ENCODE assay signal across 8 cellular contexts in the genomic region with DNA sequence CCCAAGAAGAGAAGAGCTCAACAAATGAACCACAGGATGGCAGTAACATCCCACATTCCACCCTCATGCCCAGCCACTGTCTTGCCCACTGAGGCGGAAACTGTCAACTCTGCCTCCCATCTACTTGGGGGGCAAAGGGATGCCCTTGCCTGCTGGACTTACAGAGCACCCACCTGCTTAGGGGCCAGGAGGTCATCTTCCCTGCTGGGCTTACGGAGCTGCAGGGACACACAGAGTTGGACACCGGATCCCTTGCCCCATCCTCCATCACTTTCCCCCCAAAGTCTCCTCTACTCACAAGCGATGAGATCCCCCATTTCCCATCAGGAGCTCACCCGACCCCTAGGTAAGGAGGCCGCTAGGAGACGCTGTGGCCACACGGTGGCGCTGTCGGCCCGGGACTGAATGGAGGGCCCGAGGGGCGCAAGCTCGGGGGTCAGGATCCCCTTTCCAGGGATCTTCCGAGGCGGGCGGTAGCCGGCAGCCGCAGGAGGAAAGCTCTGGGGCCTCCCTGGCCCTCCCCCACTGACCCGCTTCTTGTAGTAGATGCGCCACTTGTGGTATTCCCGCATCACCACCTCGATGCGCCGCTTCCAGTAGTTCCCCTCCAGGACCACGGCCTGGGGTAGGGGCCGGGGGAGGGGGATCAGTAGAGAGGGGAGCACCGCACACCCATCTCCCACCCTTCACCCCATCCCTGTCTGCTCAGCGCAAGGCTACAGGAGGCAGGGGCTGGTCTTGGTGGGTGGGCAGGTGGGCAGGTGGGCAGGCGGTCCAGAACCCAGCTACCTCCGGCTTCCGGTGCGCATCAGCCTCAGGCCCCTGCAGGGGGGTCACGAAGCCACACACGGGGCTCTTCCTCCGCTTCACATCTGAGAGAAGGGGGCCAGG. TPM values are rescaled to one million over a fixed set of nuclear protein-coding genes. Genes with fewer than 3 reads are reported as not detected.
A peak's percentile ranks its signal among the peaks of the same experiment; 100 is the strongest.
DNase-seq lines count a peak whose midpoint lies in the region; ATAC-seq and TF ChIP-seq lines count a peak whose summit lies in the region.

No MANE protein-coding gene starts in this region.

- no peaks in the 10 kb centered on the region for H3K9me3 ChIP-seq in colonic mucosa
- H3K9me3 ChIP-seq in right lobe of liver, result no peaks in the 10 kb centered on the region

- ATAC-seq in right lobe of liver, result peak; percentile 23 to 46 (median 30)
- ATAC-seq in GM18519 (IDR thresholded peaks at IDR 0.05; ENCODE audit: low FRiP score, unreplicated experiment), result no peak
- ATAC-seq in HG03342 (IDR thresholded peaks at IDR 0.05; ENCODE audit: unreplicated experiment), result no peak

- H3K9ac ChIP-seq in colonic mucosa (ENCODE audit: low read depth in 2 of 2, low read length in 2 of 2), result no peak overlapping the region

- H3K4me3 ChIP-seq in colonic mucosa (no peak overlapping the region), right lobe of liver (no peak overlapping the region)

- H3K27me3 ChIP-seq in colonic mucosa, result no peaks in the 10 kb centered on the region
- no peaks in the 10 kb centered on the region for H3K27me3 ChIP-seq in right lobe of liver

- no peak for TF ChIP-seq POLR2A in right lobe of liver (IDR thresholded peaks at IDR 0.05)

- intact Hi-C loops in colonic mucosa (cut with DNase I) (loop anchor here (2.0 to 5.0 kb wide), 2 partner anchors 65 to 118 kb away; no protein-coding TSS in a partner anchor), right lobe of liver (cut with DNase I) (loop anchor here (5.0 to 10.0 kb wide), 2 partner anchors 68 to 120 kb away; no protein-coding TSS in a partner anchor)

- H3K36me3 ChIP-seq in colonic mucosa, result no peaks in the 10 kb centered on the region
- peaks cover 0 to 52% (median 19%) of the 10 kb centered on the region in 4 donors for H3K36me3 ChIP-seq in right lobe of liver

- TF ChIP-seq CTCF in GM12872 (IDR thresholded peaks at IDR 0.05; ENCODE audit: insufficient read depth, low read depth, low read length) (peak; percentile 89), colonic mucosa (IDR thresholded peaks at IDR 0.05) (peak; percentile 94), right lobe of liver (IDR thresholded peaks at IDR 0.05) (peak; percentile 75 to 86 (median 83))

- H3K4me1 ChIP-seq in colonic mucosa, result no peaks in the 10 kb centered on the region
- peaks cover 0 to 29% (median 12%) of the 10 kb centered on the region in 4 donors for H3K4me1 ChIP-seq in right lobe of liver

- H3K27ac ChIP-seq in colonic mucosa (no peak overlapping the region), right lobe of liver (no peak overlapping the region)

- 38% methylated on average over 7 of the region's 36 CpGs for WGBS in right lobe of liver (ENCODE audit: insufficient coverage, low coverage, low lambda C conversion rate, missing lambda C conversion rate)

- DNase-seq in NCI-H1048 (lab: John Stamatoyannopoulos, UW), result peak; percentile 58
- peak; percentile 62 to 69 for DNase-seq in activated CD4-positive, alpha-beta T cell treated with anti-CD3 and anti-CD28 coated beads for 4 hours
- peak; percentile 61 for DNase-seq in colonic mucosa
- peak in 1 of 3 donors; percentile 57 for DNase-seq in right lobe of liver
- DNase-seq in stimulated activated CD8-positive, alpha-beta memory T cell treated with anti-CD3 and anti-CD28 coated beads, Interleukin-15, amount 100 ng/mL, for 48 hours (ENCODE audit: low read depth in 2 of 2), result peak; percentile 28 to 30

RNA-seq across cellular contexts. Expression of gene MLXIPL, which starts 17.3 kb away (rescaled TPM):
- total RNA-seq in colonic mucosa (10 to 100 TPM in 1 of 2 donors, 1 to 10 TPM in 1; 9.5 to 15.7 TPM), right lobe of liver (100 to 1,000 TPM in 5 of 6 experiments, 10 to 100 TPM in 1; 53.5 to 552 (median 225) TPM)

RNA-seq across cellular contexts. Expression of gene TBL2, which starts 28.7 kb away (rescaled TPM):
- total RNA-seq in colonic mucosa (10 to 100 TPM; 36.5 to 50.2 TPM), right lobe of liver (10 to 100 TPM; 12.3 to 31.1 (median 16.6) TPM)

RNA-seq across cellular contexts. Expression of gene BCL7B, which starts 49.6 kb away (rescaled TPM):
- total RNA-seq in colonic mucosa (10 to 100 TPM; 53.8 to 56.8 TPM), right lobe of liver (10 to 100 TPM; 19.3 to 45.6 (median 21.3) TPM)

Comparison
In these comparisons a context has a peak if more than half of its experiments do, and no peak if none do; other contexts are left out.
1. ATAC-seq: peak in right lobe of liver (4 of 4); none in GM18519 (single experiment) and HG03342 (single experiment).
2. Peak in every context shown above with its lines, with median percentiles within 50 percentile points of each other: CTCF ChIP-seq.